ENCODE assay signal across 13 cellular contexts in the genomic region with DNA sequence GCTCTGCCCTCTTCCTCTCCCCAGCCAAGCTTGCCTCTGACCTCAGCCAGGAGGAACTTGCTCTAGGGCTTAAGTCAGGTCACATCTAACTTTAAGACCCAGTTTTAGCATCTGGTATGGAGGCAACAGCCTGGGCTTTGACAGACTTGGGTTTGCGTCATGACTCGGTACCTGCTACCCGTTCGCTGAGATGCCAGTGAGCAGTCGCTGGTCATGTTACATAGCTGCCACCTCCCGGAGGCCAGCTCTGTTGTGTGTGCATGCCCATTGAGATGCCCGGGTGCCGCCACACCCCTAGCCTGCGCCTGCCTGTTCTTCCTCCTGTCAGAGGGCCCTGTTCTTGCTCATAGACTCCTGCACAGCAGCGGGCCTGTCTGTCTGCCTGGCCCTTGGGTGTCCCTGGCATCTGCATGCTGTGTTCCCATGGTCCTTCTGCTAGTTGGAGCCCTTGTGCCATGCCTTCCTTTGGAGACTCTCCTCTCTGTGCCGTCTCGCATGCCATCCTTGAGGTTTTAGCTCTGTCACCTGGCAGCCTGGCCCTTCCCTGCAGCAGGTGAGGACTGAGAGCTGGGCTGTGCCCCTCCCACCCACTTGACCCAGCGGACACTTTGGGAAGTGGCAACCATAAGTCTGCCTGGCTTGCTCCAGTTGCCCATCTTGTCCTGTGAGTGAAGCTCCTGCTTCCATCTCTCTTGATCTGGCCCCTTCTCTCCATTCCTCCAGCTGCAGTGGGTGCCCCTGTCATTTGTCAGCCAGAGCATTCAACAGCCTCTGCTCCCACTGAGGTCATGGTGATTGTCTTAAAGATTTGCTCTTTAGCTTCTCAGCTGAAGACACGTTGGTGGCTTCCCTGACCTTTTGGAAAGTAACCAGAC. TPM values are rescaled to one million over a fixed set of nuclear protein-coding genes. Genes with fewer than 3 reads are reported as not detected.
DNase-seq lines count a peak whose midpoint lies in the region; ATAC-seq and TF ChIP-seq lines count a peak whose summit lies in the region.
"Had no signal": no experiment of that assay in that cellular context is flagged by ENCODE, and none has a peak within 500 bp of the region (broad histone marks: within the 10 kb centered on the region; RNA-seq: fewer than 3 reads in every experiment).

No MANE protein-coding gene starts in this region.

- no CpG with 5 or more reads among the region's 14 CpGs for WGBS in neuronal stem cell (ENCODE audit: extremely low coverage in 2 of 2, insufficient read length in 2 of 2, insufficient replicate concordance in 1 of 2), 2 donors

- peak; percentile 68 for DNase-seq in CD14-positive monocyte (ENCODE audit: low spot score)
- DNase-seq in NCI-H510A (lab: John Stamatoyannopoulos, UW): peak; percentile 15
- no peak for DNase-seq in endothelial cell (ENCODE audit: low spot score)
- DNase-seq in neuronal stem cell (ENCODE audit: low spot score): no peak
- DNase-seq in occipital lobe (lab: John Stamatoyannopoulos, UW): no peak
- no peak for DNase-seq in activated CD4-positive, alpha-beta T cell treated with anti-CD3 and anti-CD28 coated beads for 48 hours
- no peak for DNase-seq in HuH-7 (ENCODE audit: low spot score)
- DNase-seq in gastrocnemius medialis: no peak
- DNase-seq: NCI-H1436 treated with DMSO at 0.1 percent for 48 hours had no signal

- H3K23ac ChIP-seq in neuronal stem cell (ENCODE audit: low read depth, low read length, poor library complexity): peak overlapping the region; percentile 74

- in situ Hi-C loops in gastrocnemius medialis (cut with MboI; ENCODE audit: low sequenced_read_pairs in 4 of 4): no loop called here

- H3K36me3 ChIP-seq in neuronal stem cell (replicated peaks in 1 of 2; ENCODE audit: control insufficient read depth in 2 of 2, insufficient read depth in 2 of 2, low read length in 2 of 2) (no peaks in the 10 kb centered on the region), gastrocnemius medialis (no peaks in the 10 kb centered on the region)

- H3K27ac Mint-ChIP-seq in CD14-positive monocyte (peak overlapping the region; percentile 40 to 88 (median 73)), endothelial cell (ENCODE audit: unreplicated experiment) (peak overlapping the region; percentile 32)
- H3K27ac Mint-ChIP-seq: activated naive CD8-positive, alpha-beta T cell had no signal

- intact Hi-C loops in CD14-positive monocyte (cut with micrococcal nuclease) (no loop called here), gastrocnemius medialis (cut with DNase I; ENCODE audit: low total_unique reads) (no loop called here)

- H3K18ac ChIP-seq in neuronal stem cell (ENCODE audit: low read length): peak overlapping the region; percentile 59

- H3K27me3 Mint-ChIP-seq in CD14-positive monocyte (ENCODE audit: low read depth in 3 of 3): peaks cover 24 to 32% (median 25%) of the 10 kb centered on the region in 3 donors
- H3K27me3 Mint-ChIP-seq in endothelial cell (ENCODE audit: unreplicated experiment): peaks cover 8% of the 10 kb centered on the region

- no peak overlapping the region for H3K27ac ChIP-seq in neuronal stem cell (replicated peaks; ENCODE audit: low read length)
- peak overlapping the region in 1 of 4 donors; percentile 36 for H3K27ac ChIP-seq in gastrocnemius medialis
- H3K27ac ChIP-seq: C4-2B, hepatocyte had no signal

- H2BK12ac ChIP-seq in neuronal stem cell (ENCODE audit: low read length): no peak overlapping the region

- H2AFZ ChIP-seq in neuronal stem cell (ENCODE audit: low read length): no peak overlapping the region
- H2AFZ ChIP-seq: hepatocyte had no signal

- H3K9me3 ChIP-seq in neuronal stem cell (replicated peaks in 1 of 2; ENCODE audit: control insufficient read depth in 2 of 2, insufficient read depth in 1 of 2, low read depth in 1 of 2, low read length in 2 of 2): no peaks in the 10 kb centered on the region
- no peaks in the 10 kb centered on the region for H3K9me3 ChIP-seq in gastrocnemius medialis

- H3K36me3 Mint-ChIP-seq in CD14-positive monocyte (peaks cover 3 to 13% of the 10 kb centered on the region in 2 donors), endothelial cell (ENCODE audit: low read depth, unreplicated experiment) (peaks cover 3% of the 10 kb centered on the region)
- H3K36me3 Mint-ChIP-seq: activated naive CD8-positive, alpha-beta T cell; mesothelial cell of epicardium had no signal

- H3K9me3 Mint-ChIP-seq in CD14-positive monocyte: peaks cover 0 to 9% (median 0%) of the 10 kb centered on the region in 7 donors
- no peaks in the 10 kb centered on the region for H3K9me3 Mint-ChIP-seq in endothelial cell (ENCODE audit: unreplicated experiment)
- H3K9me3 Mint-ChIP-seq: mesothelial cell of epicardium had no signal

- peaks cover 61% of the 10 kb centered on the region for H3K4me1 Mint-ChIP-seq in CD14-positive monocyte
- peaks cover 93% of the 10 kb centered on the region for H3K4me1 Mint-ChIP-seq in endothelial cell (ENCODE audit: unreplicated experiment)

- TF ChIP-seq CTCF in CD14-positive monocyte (IDR thresholded peaks at IDR 0.05) (no peak), endothelial cell (IDR thresholded peaks at IDR 0.05; ENCODE audit: unreplicated experiment) (no peak), gastrocnemius medialis (IDR thresholded peaks at IDR 0.05 in 4 of 5, conservative IDR thresholded peaks at IDR 0.05 in 1 of 5) (no peak)

- H4K91ac ChIP-seq in neuronal stem cell (ENCODE audit: low read depth, low read length, poor library complexity): no peak overlapping the region

- no peak for ATAC-seq in gastrocnemius medialis

- peak overlapping the region; percentile 65 for H2AK5ac ChIP-seq in neuronal stem cell (ENCODE audit: low read depth, low read length)

- H3K27me3 ChIP-seq in neuronal stem cell (ENCODE audit: control insufficient read depth in 3 of 3, insufficient read depth in 3 of 3, low read depth in 1 of 3, low read length in 3 of 3) (no peaks in the 10 kb centered on the region), gastrocnemius medialis (no peaks in the 10 kb centered on the region)
- H3K27me3 ChIP-seq: hepatocyte had no signal

- H3K4me1 ChIP-seq in neuronal stem cell (ENCODE audit: control insufficient read depth in 2 of 2, insufficient read depth in 1 of 2, low read depth in 1 of 2, low read length in 2 of 2): peaks cover 43 to 52% of the 10 kb centered on the region in 2 donors
- H3K4me1 ChIP-seq in gastrocnemius medialis: peaks cover 38 to 60% of the 10 kb centered on the region in 2 donors

- H2BK15ac ChIP-seq in neuronal stem cell (ENCODE audit: low read length): no peak overlapping the region

- peaks cover 39% of the 10 kb centered on the region for H3K79me1 ChIP-seq in neuronal stem cell (ENCODE audit: low read depth, low read length)

- no peak overlapping the region for H2BK5ac ChIP-seq in neuronal stem cell (ENCODE audit: low read length)

- H3K4me2 ChIP-seq in neuronal stem cell (ENCODE audit: insufficient read depth, low read length, poor library complexity, severe bottlenecking): no peak overlapping the region
- H3K4me2 ChIP-seq: hepatocyte had no signal

- H3K4me3 ChIP-seq in neuronal stem cell (ENCODE audit: low read length in 2 of 2) (no peak overlapping the region), gastrocnemius medialis (no peak overlapping the region)
- H3K4me3 ChIP-seq: hepatocyte had no signal

- no peak overlapping the region for H2BK120ac ChIP-seq in neuronal stem cell (ENCODE audit: low read depth, low read length)

- peak overlapping the region; percentile 70 for H4K8ac ChIP-seq in neuronal stem cell (ENCODE audit: low read depth, low read length)

- peak overlapping the region; percentile 51 for H3K14ac ChIP-seq in neuronal stem cell (ENCODE audit: low read length)

- peak overlapping the region; percentile 34 for H3K9ac ChIP-seq in neuronal stem cell (ENCODE audit: low read depth, low read length, poor library complexity)

- H3K4me3 Mint-ChIP-seq in CD14-positive monocyte: peak overlapping the region in 1 of 2 donors; percentile 83
- H3K4me3 Mint-ChIP-seq in endothelial cell (ENCODE audit: unreplicated experiment): peak overlapping the region; percentile 61
- H3K4me3 Mint-ChIP-seq: activated naive CD8-positive, alpha-beta T cell; mesothelial cell of epicardium had no signal

- no peak overlapping the region for H3K4ac ChIP-seq in neuronal stem cell (ENCODE audit: low read length)

- TF ChIP-seq POLR2A in gastrocnemius medialis (IDR thresholded peaks at IDR 0.05): no peak

RNA-seq across cellular contexts. Expression of a gene that starts 24.9 kb away (rescaled TPM):
- under 1 TPM; 0.08 to 0.20 TPM for polyA plus RNA-seq in CD14-positive monocyte
- total RNA-seq in endothelial cell (ENCODE audit: unreplicated experiment) (31.8 TPM), occipital lobe (31.0 TPM), gastrocnemius medialis (1 to 10 TPM; 1.9 to 4.0 (median 3.4) TPM)
- polyA plus RNA-seq in neuronal stem cell (2013, experiment 1 of 2): 24.8 TPM
- polyA plus RNA-seq in neuronal stem cell (2013, experiment 2 of 2): 26.3 TPM

Comparison
In these comparisons a context has a peak if more than half of its experiments do, and no peak if none do; other contexts are left out.
1. DNase-seq: peak in CD14-positive monocyte (single experiment) and NCI-H510A (single experiment); none in endothelial cell (single experiment), neuronal stem cell (single experiment), occipital lobe (single experiment), activated CD4-positive, alpha-beta T cell treated with anti-CD3 and anti-CD28 coated beads for 48 hours (single experiment), HuH-7 (single experiment) and gastrocnemius medialis (0 of 2).